13 cellular contexts compared by ENCODE assay signal in genomic region chr11:117600976-117601708, GRCh38.
"Had no signal": no experiment of that assay in that cellular context is flagged by ENCODE, and none has a peak within 500 bp of the region (broad histone marks: within the 10 kb centered on the region; RNA-seq: fewer than 3 reads in every experiment).

No MANE protein-coding gene starts in this region.

- H3K27ac ChIP-seq: breast epithelium, pancreas, stomach, tibial artery, vagina had no signal

- H3K4me1 ChIP-seq: breast epithelium, pancreas, stomach, tibial artery, vagina had no signal

- H3K36me3 ChIP-seq: breast epithelium, pancreas, stomach, tibial artery, vagina had no signal

- H3K27me3 ChIP-seq: pancreas, vagina had no signal

- H3K9me3 ChIP-seq: breast epithelium, pancreas, stomach, tibial artery, vagina had no signal

- FAIRE-seq: endothelial cell of umbilical vein, kidney, pancreas, small intestine had no signal

- H3K4me3 ChIP-seq: breast epithelium, pancreas, stomach, tibial artery, vagina had no signal

- ATAC-seq: activated CD4-positive, CD25-positive, alpha-beta regulatory T cell treated with anti-CD3 and anti-CD28 coated beads, Interleukin-2, amount 50 U/mL, for 24 hours; pancreas had no signal

- DNase-seq: activated effector memory CD4-positive, alpha-beta T cell treated with Interleukin-2 at 50 U/mL for 16 hours; activated T-cell treated with anti-CD3 and anti-CD28 coated beads, Interleukin-2, amount 50 U/mL, for 24 hours; foreskin melanocyte; kidney; left ventricle myocardium superior; pancreas; small intestine; stomach; tibial artery had no signal
